Comparison of ENCODE assay signal across 9 cellular contexts in genomic region chr3:136042608-136043221, GRCh38.
DNase-seq lines count a peak whose midpoint lies in the region; ATAC-seq, FAIRE-seq and TF ChIP-seq lines count a peak whose summit lies in the region.
"Had no signal": no experiment of that assay in that cellular context is flagged by ENCODE, and none has a peak within 500 bp of the region (broad histone marks: within the 10 kb centered on the region; RNA-seq: fewer than 3 reads in every experiment).

No MANE protein-coding gene starts in this region.

- H3K9me1 ChIP-seq in endothelial cell of umbilical vein (replicated peaks; ENCODE audit: control insufficient read depth, extremely low read depth, insufficient read depth, low read length) = no peaks in the 10 kb centered on the region

- H3K4me2 ChIP-seq in endothelial cell of umbilical vein (ENCODE audit: insufficient read depth, low read length) = no peak overlapping the region

- H3K4me1 ChIP-seq in endothelial cell of umbilical vein (ENCODE audit: control insufficient read depth, extremely low read depth, insufficient read depth, low read length) = no peaks in the 10 kb centered on the region
- no peaks in the 10 kb centered on the region for H3K4me1 ChIP-seq in vagina

- peak; percentile 61 for DNase-seq in DMS114 treated with DMSO at 0.1 percent for 48 hours (lab: John Stamatoyannopoulos, UW; ENCODE audit: unreplicated experiment)
- DNase-seq in Jurkat, Clone E6-1 (ENCODE audit: low read depth, low spot score) = peak; percentile 46
- DNase-seq in OCI-M1 (lab: John Stamatoyannopoulos, UW) = peak; percentile 70
- DNase-seq in endothelial cell of umbilical vein (ENCODE audit: low read depth, low spot score) = peak; percentile 67
- peak; percentile 79 for DNase-seq in myocyte (ENCODE audit: low read depth)
- no peak for DNase-seq in vagina (ENCODE audit: extremely low spot score in 2 of 2)
- DNase-seq in nucleus accumbens (lab: John Stamatoyannopoulos, UW) = no peak

- BruUV-seq in endothelial cell of umbilical vein (replicated peaks; lab: Mats Ljungman, UMichigan) = no TSS peak

- no peak overlapping the region for H3K4me3 ChIP-seq in Jurkat, Clone E6-1 (ENCODE audit: low read length)
- H3K4me3 ChIP-seq in endothelial cell of umbilical vein (replicated peaks in 1 of 3; ENCODE audit: insufficient read depth in 1 of 3, low read depth in 1 of 3, low read length in 3 of 3) (no peak overlapping the region), vagina (no peak overlapping the region)

- POLR2A ChIA-PET in endothelial cell of umbilical vein (lab: Charles Lee) = interaction anchor here (1.0 to 1.8 kb wide), 2 partner anchors 76 to 127 kb away, joined by 3 to 7 read pairs; no protein-coding TSS in a partner anchor

- TF ChIP-seq POLR2A in endothelial cell of umbilical vein (IDR thresholded peaks at IDR 0.05; ENCODE audit: low read depth, low read length) = no peak
- no peak for TF ChIP-seq POLR2A in vagina (IDR thresholded peaks at IDR 0.05)

- intact Hi-C loops in endothelial cell of umbilical vein (cut with micrococcal nuclease) = loop anchor here (1.0 kb wide), 4 partner anchors 76 to 1247 kb away; partner anchors contain the start of gene EPHB1
- intact Hi-C loops in vagina (cut with DNase I) = loop anchor here (10.0 kb wide), 1 partner anchor 128 kb away; no protein-coding TSS in a partner anchor

- no peak for FAIRE-seq in endothelial cell of umbilical vein (lab: Jason Lieb, UNC)

- peaks cover 0 to 9% of the 10 kb centered on the region in 2 experiments for H3K36me3 ChIP-seq in endothelial cell of umbilical vein (ENCODE audit: control insufficient read depth in 2 of 2, extremely low read depth in 1 of 2, insufficient read depth in 2 of 2, low read length in 2 of 2)
- peaks cover 0 to under 1% of the 10 kb centered on the region in 2 donors for H3K36me3 ChIP-seq in vagina
- H3K36me3 ChIP-seq: neutrophil had no signal

- H3K79me2 ChIP-seq in endothelial cell of umbilical vein (ENCODE audit: control insufficient read depth, insufficient read depth, low read length) = no peaks in the 10 kb centered on the region

- no peak overlapping the region for H3K27ac ChIP-seq in endothelial cell of umbilical vein (ENCODE audit: insufficient read depth, low read depth, low read length)
- no peak overlapping the region for H3K27ac ChIP-seq in vagina
- H3K27ac ChIP-seq: neutrophil had no signal

- H3K27me3 ChIP-seq in endothelial cell of umbilical vein (ENCODE audit: control insufficient read depth in 2 of 2, insufficient read depth in 2 of 2, low read length in 2 of 2) = no peaks in the 10 kb centered on the region
- H3K27me3 ChIP-seq in vagina = no peaks in the 10 kb centered on the region

- no peak overlapping the region for H3K9ac ChIP-seq in endothelial cell of umbilical vein (replicated peaks; ENCODE audit: extremely low read depth, insufficient read depth, low read length)

- no peak overlapping the region for H2AFZ ChIP-seq in endothelial cell of umbilical vein (ENCODE audit: low read depth, low read length)

- CTCF ChIA-PET in endothelial cell of umbilical vein (lab: Charles Lee) = interaction anchor here (0.5 to 7.2 kb wide), 50 partner anchors 8 to 1441 kb away, joined by 3 to 280 read pairs (median 5); partner anchors contain the start of genes EPHB1 and PPP2R3A

- H4K20me1 ChIP-seq in endothelial cell of umbilical vein (replicated peaks; ENCODE audit: control insufficient read depth, extremely low read depth, insufficient read depth, low read length) = no peaks in the 10 kb centered on the region

- dilution Hi-C loops in endothelial cell of umbilical vein (cut with MboI; ENCODE audit: extremely low pct_ligation_motif_present, low sequenced_read_pairs) = no loop called here

- ATAC-seq in GM21529 (IDR thresholded peaks at IDR 0.05; ENCODE audit: unreplicated experiment) = no peak

- H3K9me3 ChIP-seq in endothelial cell of umbilical vein (replicated peaks; ENCODE audit: control insufficient read depth, insufficient read depth, low read length) = no peaks in the 10 kb centered on the region
- no peaks in the 10 kb centered on the region for H3K9me3 ChIP-seq in vagina
- H3K9me3 ChIP-seq: neutrophil had no signal

- TF ChIP-seq CTCF in endothelial cell of umbilical vein (IDR thresholded peaks at IDR 0.05; ENCODE audit: extremely low read depth in 1 of 2, insufficient read depth in 1 of 2, low read depth in 1 of 2, low read length in 2 of 2) = peak; percentile 23 to 50
- TF ChIP-seq CTCF in vagina (IDR thresholded peaks at IDR 0.05) = peak in 1 of 3 experiments; percentile 43

TF ChIP-seq in endothelial cell of umbilical vein, 7 proteins besides CTCF, POLR2A, EP300 and RAD21:
- TF ChIP-seq JUN (IDR thresholded peaks at IDR 0.05; ENCODE audit: borderline replicate concordance, insufficient read depth, insufficient read length, low read depth) (no peak), POLR2AphosphoS5 (IDR thresholded peaks at IDR 0.05; ENCODE audit: insufficient read depth, low read depth, low read length) (no peak), EZH2 (IDR thresholded peaks at IDR 0.05; ENCODE audit: borderline replicate concordance, low read depth, low read length, severe bottlenecking) (no peak), MYC (IDR thresholded peaks at IDR 0.05; ENCODE audit: low read depth, low read length) (no peak), GATA2 (IDR thresholded peaks at IDR 0.05; ENCODE audit: insufficient read depth, insufficient read length, low read depth, low read length) (no peak), MAX (IDR thresholded peaks at IDR 0.05; ENCODE audit: insufficient read depth, insufficient read length) (no peak), FOS (IDR thresholded peaks at IDR 0.05; ENCODE audit: borderline replicate concordance, insufficient read depth, low read length) (no peak)

Comparison
In these comparisons a context has a peak if more than half of its experiments do, and no peak if none do; other contexts are left out.
1. DNase-seq: peak in DMS114 treated with DMSO at 0.1 percent for 48 hours (single experiment), Jurkat, Clone E6-1 (single experiment), OCI-M1 (single experiment), endothelial cell of umbilical vein (single experiment) and myocyte (single experiment); none in vagina (0 of 2) and nucleus accumbens (0 of 56).